Comparison of ENCODE assay signal across 20 cellular contexts in the genomic region with DNA sequence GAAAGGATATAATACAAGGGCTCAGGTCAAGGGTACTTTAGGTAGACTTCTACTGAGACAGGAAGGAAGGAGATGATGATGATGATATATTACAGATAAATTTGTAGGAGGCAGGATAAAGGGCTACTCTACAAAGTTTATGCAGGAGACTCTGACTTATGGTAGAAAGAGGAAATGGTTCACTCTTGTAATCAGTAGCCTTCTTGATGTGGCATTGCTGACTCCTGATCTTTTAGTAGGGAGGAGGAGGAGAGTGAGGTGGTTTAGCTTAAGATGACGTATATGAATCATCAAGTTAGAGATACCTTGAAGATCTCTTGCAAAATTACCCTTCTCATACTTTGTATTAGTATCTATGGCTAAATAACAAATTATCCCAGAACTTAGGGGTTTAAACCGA. TPM values are rescaled to one million over a fixed set of nuclear protein-coding genes. Genes with fewer than 3 reads are reported as not detected.
A peak's percentile ranks its signal among the peaks of the same experiment; 100 is the strongest.
DNase-seq lines count a peak whose midpoint lies in the region; ATAC-seq, FAIRE-seq and TF ChIP-seq lines count a peak whose summit lies in the region.
"Had no signal": no experiment of that assay in that cellular context is flagged by ENCODE, and none has a peak within 500 bp of the region (broad histone marks: within the 10 kb centered on the region; RNA-seq: fewer than 3 reads in every experiment).

No MANE protein-coding gene starts in this region.

- no peak overlapping the region for H4K8ac ChIP-seq in neuronal stem cell (ENCODE audit: low read depth, low read length)

- no CpG with 5 or more reads among the region's 2 CpGs for WGBS in neuronal stem cell (ENCODE audit: extremely low coverage in 2 of 2, insufficient read length in 2 of 2, insufficient replicate concordance in 1 of 2), 2 donors

- H2BK15ac ChIP-seq in neuronal stem cell (ENCODE audit: low read length), result no peak overlapping the region

- no peak overlapping the region for H2BK120ac ChIP-seq in neuronal stem cell (ENCODE audit: low read depth, low read length)

- H2AK5ac ChIP-seq in neuronal stem cell (ENCODE audit: low read depth, low read length), result no peak overlapping the region

- ATAC-seq in HG02885 (IDR thresholded peaks at IDR 0.05; ENCODE audit: poor library complexity, unreplicated experiment), result no peak
- no peak for ATAC-seq in GM18909 (IDR thresholded peaks at IDR 0.05; ENCODE audit: poor library complexity, unreplicated experiment)
- ATAC-seq in GM18517 (IDR thresholded peaks at IDR 0.05; ENCODE audit: unreplicated experiment), result no peak
- ATAC-seq: heart left ventricle had no signal

- H4K91ac ChIP-seq in neuronal stem cell (ENCODE audit: low read depth, low read length, poor library complexity), result no peak overlapping the region

- peak overlapping the region in 1 of 7 donors; percentile 16 for H3K4me3 Mint-ChIP-seq in CD8-positive, alpha-beta memory T cell
- no peak overlapping the region for H3K4me3 Mint-ChIP-seq in activated CD4-positive, alpha-beta memory T cell treated with anti-CD3 and anti-CD28 coated beads, Interleukin-2, amount 10 ng/mL, durations not matched to agents 7 days and 5 days

- H3K4me3 ChIP-seq in CD8-positive, alpha-beta memory T cell (ENCODE audit: low read length), result no peak overlapping the region
- no peak overlapping the region for H3K4me3 ChIP-seq in Jurkat, Clone E6-1 (ENCODE audit: low read length)
- H3K4me3 ChIP-seq in endothelial cell of umbilical vein (replicated peaks in 1 of 3; ENCODE audit: insufficient read depth in 1 of 3, low read depth in 1 of 3, low read length in 3 of 3) (no peak overlapping the region), neuronal stem cell (ENCODE audit: low read length in 2 of 2) (no peak overlapping the region)
- H3K4me3 ChIP-seq: heart left ventricle, Peyer's patch, SK-N-MC, tibial artery had no signal

- peaks cover 28% of the 10 kb centered on the region for H3K4me1 ChIP-seq in CD8-positive, alpha-beta memory T cell (ENCODE audit: insufficient read depth, low read length)
- peaks cover 6% of the 10 kb centered on the region for H3K4me1 ChIP-seq in endothelial cell of umbilical vein (ENCODE audit: control insufficient read depth, extremely low read depth, insufficient read depth, low read length)
- peaks cover 2 to 3% of the 10 kb centered on the region in 2 donors for H3K4me1 ChIP-seq in neuronal stem cell (ENCODE audit: control insufficient read depth in 2 of 2, insufficient read depth in 1 of 2, low read depth in 1 of 2, low read length in 2 of 2)

- no peak overlapping the region for H3K14ac ChIP-seq in neuronal stem cell (ENCODE audit: low read length)

- intact Hi-C loops in endothelial cell of umbilical vein (cut with micrococcal nuclease), result no loop called here

- no TSS peak for BruUV-seq in endothelial cell of umbilical vein (replicated peaks; lab: Mats Ljungman, UMichigan)

- TF ChIP-seq CTCF in endothelial cell of umbilical vein (IDR thresholded peaks at IDR 0.05; ENCODE audit: extremely low read depth in 1 of 2, insufficient read depth in 1 of 2, low read depth in 1 of 2, low read length in 2 of 2), result no peak

- no peak overlapping the region for H3K4ac ChIP-seq in neuronal stem cell (ENCODE audit: low read length)

- peak in 1 of 5 donors; percentile 11 for DNase-seq in CD8-positive, alpha-beta memory T cell
- DNase-seq in Jurkat, Clone E6-1 (ENCODE audit: low read depth, low spot score), result peak; percentile 48
- DNase-seq in activated CD4-positive, alpha-beta memory T cell treated with anti-CD3 and anti-CD28 coated beads, Interleukin-2, amount 10 ng/mL, durations not matched to agents 7 days and 5 days, result no peak
- no peak for DNase-seq in endothelial cell of umbilical vein (ENCODE audit: low read depth, low spot score)
- DNase-seq in neuronal stem cell (ENCODE audit: low spot score), result no peak
- DNase-seq: effector CD4-positive, alpha-beta T cell; GDM1; GOT3; heart left ventricle; kidney; mesenchymal stem cell; NCI-H1105 treated with DMSO at 0.1 percent for 48 hours; NCI-H2107; Peyer's patch; tibial artery had no signal

- peaks cover 27% of the 10 kb centered on the region for H3K79me2 ChIP-seq in endothelial cell of umbilical vein (ENCODE audit: control insufficient read depth, insufficient read depth, low read length)

- dilution Hi-C loops in endothelial cell of umbilical vein (cut with MboI; ENCODE audit: extremely low pct_ligation_motif_present, low sequenced_read_pairs), result no loop called here

- no peak overlapping the region for H2BK5ac ChIP-seq in neuronal stem cell (ENCODE audit: low read length)

- no peaks in the 10 kb centered on the region for H3K9me3 ChIP-seq in CD8-positive, alpha-beta memory T cell (ENCODE audit: low read length)
- no peaks in the 10 kb centered on the region for H3K9me3 ChIP-seq in endothelial cell of umbilical vein (replicated peaks; ENCODE audit: control insufficient read depth, insufficient read depth, low read length)
- peaks cover 0 to 10% of the 10 kb centered on the region in 2 donors for H3K9me3 ChIP-seq in neuronal stem cell (replicated peaks in 1 of 2; ENCODE audit: control insufficient read depth in 2 of 2, insufficient read depth in 1 of 2, low read depth in 1 of 2, low read length in 2 of 2)
- H3K9me3 ChIP-seq: heart left ventricle, Peyer's patch, tibial artery had no signal

- H2BK12ac ChIP-seq in neuronal stem cell (ENCODE audit: low read length), result no peak overlapping the region

- no peaks in the 10 kb centered on the region for H3K27me3 ChIP-seq in CD8-positive, alpha-beta memory T cell (ENCODE audit: insufficient read depth, low read length, poor library complexity, severe bottlenecking)
- H3K27me3 ChIP-seq in endothelial cell of umbilical vein (ENCODE audit: control insufficient read depth in 2 of 2, insufficient read depth in 2 of 2, low read length in 2 of 2) (no peaks in the 10 kb centered on the region), neuronal stem cell (ENCODE audit: control insufficient read depth in 3 of 3, insufficient read depth in 3 of 3, low read depth in 1 of 3, low read length in 3 of 3) (no peaks in the 10 kb centered on the region)
- H3K27me3 ChIP-seq: heart left ventricle, Peyer's patch, tibial artery had no signal

- H3K27ac ChIP-seq in CD8-positive, alpha-beta memory T cell (ENCODE audit: low read depth, low read length), result no peak overlapping the region
- H3K27ac ChIP-seq in endothelial cell of umbilical vein (ENCODE audit: insufficient read depth, low read depth, low read length) (no peak overlapping the region), neuronal stem cell (replicated peaks; ENCODE audit: low read length) (no peak overlapping the region)
- H3K27ac ChIP-seq: heart left ventricle, Peyer's patch, SK-N-MC, tibial artery had no signal

- no peak overlapping the region for H3K18ac ChIP-seq in neuronal stem cell (ENCODE audit: low read length)

- no peak overlapping the region for H3K23ac ChIP-seq in neuronal stem cell (ENCODE audit: low read depth, low read length, poor library complexity)

- no peak for FAIRE-seq in endothelial cell of umbilical vein (lab: Jason Lieb, UNC)
- FAIRE-seq: kidney had no signal

- CTCF ChIA-PET in CD8-positive, alpha-beta memory T cell (lab: Charles Lee), result interaction anchor here (1.7 kb wide), 1 partner anchor 10 kb away, joined by 5 read pairs; no protein-coding TSS in a partner anchor
- CTCF ChIA-PET in activated CD4-positive, alpha-beta memory T cell treated with anti-CD3 and anti-CD28 coated beads, Interleukin-2, amount 10 ng/mL, durations not matched to agents 7 days and 5 days (lab: Charles Lee), result no interaction called here
- CTCF ChIA-PET in endothelial cell of umbilical vein (lab: Charles Lee), result no interaction called here

- H3K27ac Mint-ChIP-seq in CD8-positive, alpha-beta memory T cell, result peak overlapping the region; percentile 0 to 92 (median 54)
- peak overlapping the region; percentile 9 for H3K27ac Mint-ChIP-seq in activated CD4-positive, alpha-beta memory T cell treated with anti-CD3 and anti-CD28 coated beads, Interleukin-2, amount 10 ng/mL, durations not matched to agents 7 days and 5 days

- H2AFZ ChIP-seq in endothelial cell of umbilical vein (ENCODE audit: low read depth, low read length), result no peak overlapping the region
- no peak overlapping the region for H2AFZ ChIP-seq in neuronal stem cell (ENCODE audit: low read length)

- H3K79me1 ChIP-seq in neuronal stem cell (ENCODE audit: low read depth, low read length), result peaks cover 4% of the 10 kb centered on the region

- H3K36me3 Mint-ChIP-seq in CD8-positive, alpha-beta memory T cell, result peaks cover 3 to 70% (median 19%) of the 10 kb centered on the region in 3 donors
- H3K36me3 Mint-ChIP-seq in activated CD4-positive, alpha-beta memory T cell treated with anti-CD3 and anti-CD28 coated beads, Interleukin-2, amount 10 ng/mL, durations not matched to agents 7 days and 5 days (ENCODE audit: low read depth), result peaks cover 52% of the 10 kb centered on the region

- no peak for TF ChIP-seq POLR2A in endothelial cell of umbilical vein (IDR thresholded peaks at IDR 0.05; ENCODE audit: low read depth, low read length)

- peaks cover 58 to 84% (median 80%) of the 10 kb centered on the region in 3 donors for H3K4me1 Mint-ChIP-seq in CD8-positive, alpha-beta memory T cell
- H3K4me1 Mint-ChIP-seq in activated CD4-positive, alpha-beta memory T cell treated with anti-CD3 and anti-CD28 coated beads, Interleukin-2, amount 10 ng/mL, durations not matched to agents 7 days and 5 days, result peaks cover 40% of the 10 kb centered on the region

- no peaks in the 10 kb centered on the region for H3K9me1 ChIP-seq in endothelial cell of umbilical vein (replicated peaks; ENCODE audit: control insufficient read depth, extremely low read depth, insufficient read depth, low read length)

- H3K9ac ChIP-seq in endothelial cell of umbilical vein (replicated peaks; ENCODE audit: extremely low read depth, insufficient read depth, low read length) (no peak overlapping the region), neuronal stem cell (ENCODE audit: low read depth, low read length, poor library complexity) (no peak overlapping the region)

- H3K36me3 ChIP-seq in CD8-positive, alpha-beta memory T cell (ENCODE audit: insufficient read depth, low read length), result peaks cover 8% of the 10 kb centered on the region
- H3K36me3 ChIP-seq in endothelial cell of umbilical vein (ENCODE audit: control insufficient read depth in 2 of 2, extremely low read depth in 1 of 2, insufficient read depth in 2 of 2, low read length in 2 of 2), result peaks cover 0 to 2% of the 10 kb centered on the region in 2 experiments
- peaks cover 0 to 34% of the 10 kb centered on the region in 2 donors for H3K36me3 ChIP-seq in neuronal stem cell (replicated peaks in 1 of 2; ENCODE audit: control insufficient read depth in 2 of 2, insufficient read depth in 2 of 2, low read length in 2 of 2)

- no peaks in the 10 kb centered on the region for H3K9me3 Mint-ChIP-seq in CD8-positive, alpha-beta memory T cell
- no peaks in the 10 kb centered on the region for H3K9me3 Mint-ChIP-seq in activated CD4-positive, alpha-beta memory T cell treated with anti-CD3 and anti-CD28 coated beads, Interleukin-2, amount 10 ng/mL, durations not matched to agents 7 days and 5 days
- H3K9me3 Mint-ChIP-seq: IgD-negative memory B cell had no signal

- POLR2A ChIA-PET in CD8-positive, alpha-beta memory T cell (lab: Charles Lee), result no interaction called here
- POLR2A ChIA-PET in activated CD4-positive, alpha-beta memory T cell treated with anti-CD3 and anti-CD28 coated beads, Interleukin-2, amount 10 ng/mL, durations not matched to agents 7 days and 5 days (lab: Charles Lee), result no interaction called here
- POLR2A ChIA-PET in endothelial cell of umbilical vein (lab: Charles Lee), result no interaction called here

- H3K4me2 ChIP-seq in endothelial cell of umbilical vein (ENCODE audit: insufficient read depth, low read length) (no peak overlapping the region), neuronal stem cell (ENCODE audit: insufficient read depth, low read length, poor library complexity, severe bottlenecking) (no peak overlapping the region)

- no peaks in the 10 kb centered on the region for H4K20me1 ChIP-seq in endothelial cell of umbilical vein (replicated peaks; ENCODE audit: control insufficient read depth, extremely low read depth, insufficient read depth, low read length)

- no peaks in the 10 kb centered on the region for H3K27me3 Mint-ChIP-seq in CD8-positive, alpha-beta memory T cell
- H3K27me3 Mint-ChIP-seq in activated CD4-positive, alpha-beta memory T cell treated with anti-CD3 and anti-CD28 coated beads, Interleukin-2, amount 10 ng/mL, durations not matched to agents 7 days and 5 days, result no peaks in the 10 kb centered on the region
- H3K27me3 Mint-ChIP-seq: IgD-negative memory B cell had no signal

RNA-seq across cellular contexts. Expression of a gene that starts 4.7 kb away (rescaled TPM):
- total RNA-seq in CD8-positive, alpha-beta memory T cell, result 10 to 100 TPM; 19.4 to 22.4 TPM
- polyA plus RNA-seq in CD8-positive, alpha-beta memory T cell, result 9.6 TPM
- 16.7 TPM for polyA plus RNA-seq in Jurkat, Clone E6-1 (2012; ENCODE audit: insufficient read depth, insufficient read length)
- 10 to 100 TPM; 39.2 to 45.3 TPM for total RNA-seq in activated CD4-positive, alpha-beta memory T cell treated with anti-CD3 and anti-CD28 coated beads, Interleukin-2, amount 10 ng/mL, durations not matched to agents 7 days and 5 days
- 37.5 and 47.1 TPM in 2 replicates for total RNA-seq in endothelial cell of umbilical vein
- polyA plus RNA-seq in endothelial cell of umbilical vein, result 12.8 and 14.7 TPM in 2 replicates
- polyA plus RNA-seq in endothelial cell of umbilical vein (2011; cell fraction: cytosol; rRNA removed), result 12.7 and 14.9 TPM in 2 replicates
- polyA plus RNA-seq in endothelial cell of umbilical vein (2011; cell fraction: nucleus; rRNA removed), result 66.1 and 78.8 TPM in 2 replicates
- 25.3 and 30.3 TPM in 2 replicates for polyA plus RNA-seq in endothelial cell of umbilical vein (2012)
- polyA minus RNA-seq in endothelial cell of umbilical vein, result 137 and 144 TPM in 2 replicates
- 20.7 TPM for polyA minus RNA-seq in endothelial cell of umbilical vein (2011; cell fraction: cytosol; rRNA and poly(A)+ RNA removed)
- 230 and 341 TPM in 2 replicates for polyA minus RNA-seq in endothelial cell of umbilical vein (2011; cell fraction: nucleus; rRNA and poly(A)+ RNA removed)
- polyA plus RNA-seq in neuronal stem cell (2013, experiment 1 of 2), result 15.1 TPM
- polyA plus RNA-seq in neuronal stem cell (2013, experiment 2 of 2), result 15.9 TPM
